In the genomic region with DNA sequence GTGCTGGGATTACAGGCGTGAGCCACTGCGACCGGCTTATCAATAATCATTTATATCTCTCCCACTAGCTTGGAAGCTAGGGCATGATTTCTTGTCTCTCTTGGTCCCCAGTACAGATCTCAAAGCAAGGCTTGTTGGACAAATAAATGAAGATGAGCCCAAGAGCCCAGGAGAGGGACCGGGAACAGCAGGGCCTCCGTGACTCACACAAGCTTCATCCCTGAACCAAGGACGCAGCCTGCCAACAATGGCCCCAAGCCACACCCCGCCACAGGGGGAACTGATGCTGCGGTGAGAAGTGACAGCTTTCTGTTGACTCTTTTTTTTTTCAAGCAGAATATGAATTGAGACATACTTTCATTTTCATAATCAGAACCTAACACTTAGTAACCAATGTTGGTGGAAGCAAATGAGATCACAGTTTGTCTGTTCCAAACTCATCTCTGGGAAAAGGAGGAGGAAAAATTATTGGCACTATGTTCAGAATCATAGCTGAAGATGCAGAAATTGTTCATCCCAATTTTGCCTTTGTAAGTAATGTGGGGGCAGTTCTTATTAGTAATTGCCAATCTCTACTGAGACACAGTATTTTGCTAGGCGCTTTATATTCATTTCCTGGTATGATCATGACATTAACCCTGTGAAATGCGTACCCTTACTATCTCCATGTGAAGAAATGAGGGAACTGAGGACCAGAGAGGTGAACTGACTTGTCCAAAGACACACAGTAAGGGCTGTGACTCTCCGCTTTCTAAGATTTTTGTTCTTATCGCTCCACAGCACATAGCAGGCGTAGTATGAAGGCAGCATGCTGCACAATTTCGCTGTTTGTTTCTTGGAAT, we compare ENCODE assay signal across 1 cellular context.
A peak's percentile ranks its signal among the peaks of the same experiment; 100 is the strongest.
TF ChIP-seq lines count a peak whose summit lies in the region.

No MANE protein-coding gene starts in this region.

TF ChIP-seq in HepG2, 621 proteins besides CTCF, POLR2A, EP300 and RAD21 (continued from another document and continues in another):
- TF ChIP-seq ZBTB44 (CRISPR knock-in tag; IDR thresholded peaks at IDR 0.05) (no peak), HOMEZ (CRISPR knock-in tag; IDR thresholded peaks at IDR 0.05; ENCODE audit: low read depth) (peak; percentile 59; the same call in 1 of the 2 replicates), CBFB (CRISPR knock-in tag; IDR thresholded peaks at IDR 0.05) (0 out of 2 replicates have a peak, but pooled peaks have one; percentile 20), ZNF24 (IDR thresholded peaks at IDR 0.05) (peak; percentile 77), HOXA5 (CRISPR knock-in tag; IDR thresholded peaks at IDR 0.05) (no peak), PITX1 (CRISPR knock-in tag; IDR thresholded peaks at IDR 0.05) (peak; percentile 35; the same call in 1 of the 2 replicates), FOXA1 (IDR thresholded peaks at IDR 0.05) (no peak), FOXA1 (CRISPR knock-in tag; IDR thresholded peaks at IDR 0.05) (peak; percentile 43; the same call in 1 of the 2 replicates), ZNF615 (CRISPR knock-in tag; IDR thresholded peaks at IDR 0.05; ENCODE audit: borderline replicate concordance) (no peak), MED1 (CRISPR knock-in tag; IDR thresholded peaks at IDR 0.05) (peak; percentile 73), ZNF431 (CRISPR knock-in tag; IDR thresholded peaks at IDR 0.05; ENCODE audit: borderline replicate concordance, low read depth) (no peak), POGZ (CRISPR knock-in tag; IDR thresholded peaks at IDR 0.05) (peak; percentile 56), BCL6 (CRISPR knock-in tag; IDR thresholded peaks at IDR 0.05) (peak; percentile 11; the same call in 1 of the 2 replicates), KDM1A (CRISPR knock-in tag; IDR thresholded peaks at IDR 0.05) (peak; percentile 51; the same call in 1 of the 2 replicates), CCDC6 (CRISPR knock-in tag; IDR thresholded peaks at IDR 0.05) (0 out of 2 replicates have a peak, but pooled peaks have one; percentile 8), ZNF792 (CRISPR knock-in tag; IDR thresholded peaks at IDR 0.05) (peak; percentile 46; the same call in 1 of the 2 replicates), ZNF850 (CRISPR knock-in tag; conservative IDR thresholded peaks at IDR 0.05) (no peak), SOX6 (IDR thresholded peaks at IDR 0.05) (no peak), SOX6 (CRISPR knock-in tag; IDR thresholded peaks at IDR 0.05) (peak; percentile 93), ZNF687 (CRISPR knock-in tag; IDR thresholded peaks at IDR 0.05) (peak; percentile 65), ZFX (CRISPR knock-in tag; IDR thresholded peaks at IDR 0.05; ENCODE audit: low read depth) (0 out of 2 replicates have a peak, but pooled peaks have one; percentile 45), CCAR2 (optimal IDR thresholded peaks at IDR 0.05; ENCODE audit: low read depth, low read length) (no peak), GMEB2 (CRISPR knock-in tag; IDR thresholded peaks at IDR 0.05; ENCODE audit: low read depth) (no peak), PHF21A (CRISPR knock-in tag; IDR thresholded peaks at IDR 0.05) (peak; percentile 60), JARID2 (CRISPR knock-in tag; IDR thresholded peaks at IDR 0.05; ENCODE audit: insufficient replicate concordance) (no peak), ZNF557 (CRISPR knock-in tag; IDR thresholded peaks at IDR 0.05) (no peak), FOXP4 (CRISPR knock-in tag; IDR thresholded peaks at IDR 0.05) (peak; percentile 86), SYNCRIP (IDR thresholded peaks at IDR 0.05; ENCODE audit: insufficient read depth, low read depth, low read length) (no peak)
- TF ChIP-seq, protein P1, sequence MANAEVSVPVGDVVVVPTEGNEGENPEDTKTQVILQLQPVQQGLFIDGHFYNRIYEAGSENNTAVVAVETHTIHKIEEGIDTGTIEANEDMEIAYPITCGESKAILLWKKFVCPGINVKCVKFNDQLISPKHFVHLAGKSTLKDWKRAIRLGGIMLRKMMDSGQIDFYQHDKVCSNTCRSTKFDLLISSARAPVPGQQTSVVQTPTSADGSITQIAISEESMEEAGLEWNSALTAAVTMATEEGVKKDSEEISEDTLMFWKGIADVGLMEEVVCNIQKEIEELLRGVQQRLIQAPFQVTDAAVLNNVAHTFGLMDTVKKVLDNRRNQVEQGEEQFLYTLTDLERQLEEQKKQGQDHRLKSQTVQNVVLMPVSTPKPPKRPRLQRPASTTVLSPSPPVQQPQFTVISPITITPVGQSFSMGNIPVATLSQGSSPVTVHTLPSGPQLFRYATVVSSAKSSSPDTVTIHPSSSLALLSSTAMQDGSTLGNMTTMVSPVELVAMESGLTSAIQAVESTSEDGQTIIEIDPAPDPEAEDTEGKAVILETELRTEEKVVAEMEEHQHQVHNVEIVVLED (CRISPR knock-in tag; IDR thresholded peaks at IDR 0.05; ENCODE audit: borderline replicate concordance), result no peak
- TF ChIP-seq, protein P2, sequence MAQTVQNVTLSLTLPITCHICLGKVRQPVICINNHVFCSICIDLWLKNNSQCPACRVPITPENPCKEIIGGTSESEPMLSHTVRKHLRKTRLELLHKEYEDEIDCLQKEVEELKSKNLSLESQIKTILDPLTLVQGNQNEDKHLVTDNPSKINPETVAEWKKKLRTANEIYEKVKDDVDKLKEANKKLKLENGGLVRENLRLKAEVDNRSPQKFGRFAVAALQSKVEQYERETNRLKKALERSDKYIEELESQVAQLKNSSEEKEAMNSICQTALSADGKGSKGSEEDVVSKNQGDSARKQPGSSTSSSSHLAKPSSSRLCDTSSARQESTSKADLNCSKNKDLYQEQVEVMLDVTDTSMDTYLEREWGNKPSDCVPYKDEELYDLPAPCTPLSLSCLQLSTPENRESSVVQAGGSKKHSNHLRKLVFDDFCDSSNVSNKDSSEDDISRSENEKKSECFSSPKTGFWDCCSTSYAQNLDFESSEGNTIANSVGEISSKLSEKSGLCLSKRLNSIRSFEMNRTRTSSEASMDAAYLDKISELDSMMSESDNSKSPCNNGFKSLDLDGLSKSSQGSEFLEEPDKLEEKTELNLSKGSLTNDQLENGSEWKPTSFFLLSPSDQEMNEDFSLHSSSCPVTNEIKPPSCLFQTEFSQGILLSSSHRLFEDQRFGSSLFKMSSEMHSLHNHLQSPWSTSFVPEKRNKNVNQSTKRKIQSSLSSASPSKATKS (CRISPR knock-in tag; IDR thresholded peaks at IDR 0.05), result no peak
- TF ChIP-seq, protein P3, sequence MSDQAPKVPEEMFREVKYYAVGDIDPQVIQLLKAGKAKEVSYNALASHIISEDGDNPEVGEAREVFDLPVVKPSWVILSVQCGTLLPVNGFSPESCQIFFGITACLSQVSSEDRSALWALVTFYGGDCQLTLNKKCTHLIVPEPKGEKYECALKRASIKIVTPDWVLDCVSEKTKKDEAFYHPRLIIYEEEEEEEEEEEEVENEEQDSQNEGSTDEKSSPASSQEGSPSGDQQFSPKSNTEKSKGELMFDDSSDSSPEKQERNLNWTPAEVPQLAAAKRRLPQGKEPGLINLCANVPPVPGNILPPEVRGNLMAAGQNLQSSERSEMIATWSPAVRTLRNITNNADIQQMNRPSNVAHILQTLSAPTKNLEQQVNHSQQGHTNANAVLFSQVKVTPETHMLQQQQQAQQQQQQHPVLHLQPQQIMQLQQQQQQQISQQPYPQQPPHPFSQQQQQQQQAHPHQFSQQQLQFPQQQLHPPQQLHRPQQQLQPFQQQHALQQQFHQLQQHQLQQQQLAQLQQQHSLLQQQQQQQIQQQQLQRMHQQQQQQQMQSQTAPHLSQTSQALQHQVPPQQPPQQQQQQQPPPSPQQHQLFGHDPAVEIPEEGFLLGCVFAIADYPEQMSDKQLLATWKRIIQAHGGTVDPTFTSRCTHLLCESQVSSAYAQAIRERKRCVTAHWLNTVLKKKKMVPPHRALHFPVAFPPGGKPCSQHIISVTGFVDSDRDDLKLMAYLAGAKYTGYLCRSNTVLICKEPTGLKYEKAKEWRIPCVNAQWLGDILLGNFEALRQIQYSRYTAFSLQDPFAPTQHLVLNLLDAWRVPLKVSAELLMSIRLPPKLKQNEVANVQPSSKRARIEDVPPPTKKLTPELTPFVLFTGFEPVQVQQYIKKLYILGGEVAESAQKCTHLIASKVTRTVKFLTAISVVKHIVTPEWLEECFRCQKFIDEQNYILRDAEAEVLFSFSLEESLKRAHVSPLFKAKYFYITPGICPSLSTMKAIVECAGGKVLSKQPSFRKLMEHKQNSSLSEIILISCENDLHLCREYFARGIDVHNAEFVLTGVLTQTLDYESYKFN (CRISPR knock-in tag; conservative IDR thresholded peaks at IDR 0.05), result peak; percentile 71; the same call in 1 of the 2 replicates
